In the genomic region with DNA sequence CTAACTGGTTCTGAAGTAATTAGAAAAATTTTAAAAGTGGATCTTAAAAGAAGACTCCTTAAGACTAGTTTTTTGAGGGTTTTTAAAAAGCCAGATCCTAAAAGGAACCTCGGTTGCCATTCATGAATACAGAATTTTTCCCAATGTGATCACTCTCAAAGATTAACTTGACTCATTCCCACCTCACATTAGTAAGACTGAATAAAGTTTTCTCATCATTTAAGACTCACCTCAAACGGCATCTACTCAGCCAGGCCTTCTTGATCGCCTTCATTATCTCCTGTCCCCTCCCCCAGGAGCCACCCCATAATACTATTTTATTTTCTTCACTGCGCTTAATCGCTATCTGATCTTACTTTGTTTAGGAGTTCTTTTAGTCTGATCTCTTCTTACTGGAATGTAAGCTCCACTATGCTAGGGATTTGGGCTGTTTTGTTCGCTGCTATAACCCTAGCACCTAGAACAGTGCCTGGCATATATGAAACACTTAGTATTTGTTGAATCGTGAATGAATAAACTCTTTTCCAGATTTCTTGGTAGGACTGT, we compare ENCODE assay signal across 1 cellular context.
TF ChIP-seq lines count a peak whose summit lies in the region.

No MANE protein-coding gene starts in this region.

TF ChIP-seq in HepG2, 621 proteins besides CTCF, POLR2A, EP300 and RAD21 (continued from another document):
- TF ChIP-seq, protein P1, sequence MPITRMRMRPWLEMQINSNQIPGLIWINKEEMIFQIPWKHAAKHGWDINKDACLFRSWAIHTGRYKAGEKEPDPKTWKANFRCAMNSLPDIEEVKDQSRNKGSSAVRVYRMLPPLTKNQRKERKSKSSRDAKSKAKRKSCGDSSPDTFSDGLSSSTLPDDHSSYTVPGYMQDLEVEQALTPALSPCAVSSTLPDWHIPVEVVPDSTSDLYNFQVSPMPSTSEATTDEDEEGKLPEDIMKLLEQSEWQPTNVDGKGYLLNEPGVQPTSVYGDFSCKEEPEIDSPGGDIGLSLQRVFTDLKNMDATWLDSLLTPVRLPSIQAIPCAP (CRISPR knock-in tag; IDR thresholded peaks at IDR 0.05; ENCODE audit: low read depth): no peak
- TF ChIP-seq ELF4 (CRISPR knock-in tag; IDR thresholded peaks at IDR 0.05; ENCODE audit: borderline replicate concordance) (no peak), SIX4 (CRISPR knock-in tag; IDR thresholded peaks at IDR 0.05) (no peak), ZNF543 (CRISPR knock-in tag; IDR thresholded peaks at IDR 0.05) (no peak), NFIC (IDR thresholded peaks at IDR 0.05; ENCODE audit: low read length) (0 out of 2 replicates have a peak, but pooled peaks have one; percentile 10), GATA4 (IDR thresholded peaks at IDR 0.05; ENCODE audit: borderline replicate concordance, low read depth) (no peak), XBP1 (CRISPR knock-in tag; IDR thresholded peaks at IDR 0.05) (no peak)
